In genomic region chr6:110620065-110620464, GRCh38 we compare ENCODE assay signal across 23 cellular contexts.
"Had no signal": no experiment of that assay in that cellular context is flagged by ENCODE, and none has a peak within 500 bp of the region (broad histone marks: within the 10 kb centered on the region; RNA-seq: fewer than 3 reads in every experiment).

No MANE protein-coding gene starts in this region.

- H3K27ac Mint-ChIP-seq: activated CD4-positive, alpha-beta memory T cell treated with anti-CD3 and anti-CD28 coated beads, Interleukin-2, amount 10 ng/mL, durations not matched to agents 7 days and 5 days; activated naive CD4-positive, alpha-beta T cell treated with anti-CD3 and anti-CD28 coated beads, Interleukin-2, amount 50 U/mL, for 24 hours; natural killer cell treated with Interleukin-12 subunit alpha and Interleukin-12 subunit beta and Interleukin-15 and Interleukin-18, amount 100 ng/mL, for 72 hours had no signal

- H3K27me3 ChIP-seq: gastroesophageal sphincter, right atrium auricular region, suprapubic skin, upper lobe of left lung had no signal

- H3K27ac ChIP-seq: gastroesophageal sphincter, right atrium auricular region, suprapubic skin, upper lobe of left lung had no signal

- H3K9me3 Mint-ChIP-seq: activated CD4-positive, alpha-beta memory T cell treated with anti-CD3 and anti-CD28 coated beads, Interleukin-2, amount 10 ng/mL, durations not matched to agents 7 days and 5 days; activated naive CD4-positive, alpha-beta T cell treated with anti-CD3 and anti-CD28 coated beads, Interleukin-2, amount 50 U/mL, for 24 hours; activated T-cell treated with anti-CD3 and anti-CD28 coated beads, Interleukin-2, amount 50 U/mL, for 4 hours; natural killer cell treated with Interleukin-12 subunit alpha and Interleukin-12 subunit beta and Interleukin-15 and Interleukin-18, amount 100 ng/mL, for 72 hours; WTC11 had no signal

- H3K4me3 Mint-ChIP-seq: activated CD4-positive, alpha-beta memory T cell treated with anti-CD3 and anti-CD28 coated beads, Interleukin-2, amount 10 ng/mL, durations not matched to agents 7 days and 5 days; activated naive CD4-positive, alpha-beta T cell treated with anti-CD3 and anti-CD28 coated beads, Interleukin-2, amount 50 U/mL, for 24 hours; activated T-cell treated with anti-CD3 and anti-CD28 coated beads, Interleukin-2, amount 50 U/mL, for 4 hours; natural killer cell treated with Interleukin-12 subunit alpha and Interleukin-12 subunit beta and Interleukin-15 and Interleukin-18, amount 100 ng/mL, for 72 hours; WTC11 had no signal

- ATAC-seq: activated T-cell treated with anti-CD3 and anti-CD28 coated beads, Interleukin-2, amount 50 U/mL, for 4 hours; gastroesophageal sphincter; natural killer cell treated with Interleukin-12 subunit alpha and Interleukin-12 subunit beta and Interleukin-15 and Interleukin-18, amount 100 ng/mL, for 72 hours; stimulated activated naive CD8-positive, alpha-beta T cell treated with anti-CD3 and anti-CD28 coated beads, Interleukin-15, Interleukin-2, amounts not matched to agents 100 U/mL and 50 U/mL, for 24 hours; WTC11 had no signal

- H3K9me3 ChIP-seq: gastroesophageal sphincter, right atrium auricular region, suprapubic skin, upper lobe of left lung had no signal

- H3K4me1 Mint-ChIP-seq: activated naive CD4-positive, alpha-beta T cell treated with anti-CD3 and anti-CD28 coated beads, Interleukin-2, amount 50 U/mL, for 24 hours had no signal

- DNase-seq: activated CD4-positive, alpha-beta memory T cell treated with anti-CD3 and anti-CD28 coated beads, Interleukin-2, amount 10 ng/mL, durations not matched to agents 7 days and 5 days; activated CD4-positive, alpha-beta T cell treated with anti-CD3 and anti-CD28 coated beads for 4 hours; activated effector memory CD4-positive, alpha-beta T cell treated with anti-CD3 and anti-CD28 coated beads, Interleukin-2, amount 50 U/mL, for 16 hours; activated T-cell treated with anti-CD3 and anti-CD28 coated beads, Interleukin-2, amount 50 U/mL, for 4 hours; central memory CD4-positive, alpha-beta T cell; cortex of kidney; effector memory CD4-positive, alpha-beta T cell; kidney; left ventricle myocardium superior; mesenchymal stem cell; nucleus accumbens; stimulated activated CD4-positive, alpha-beta T cell treated with anti-CD3 and anti-CD28 coated beads, Interleukin-15, amount 100 ng/mL, for 24 hours; stimulated activated CD4-positive, alpha-beta T cell treated with anti-CD3 and anti-CD28 coated beads, Interleukin-4, amount 100 ng/mL, for 24 hours; stimulated activated naive CD8-positive, alpha-beta T cell treated with anti-CD3 and anti-CD28 coated beads, Interleukin-15, Interleukin-2, amounts not matched to agents 100 U/mL and 50 U/mL, for 24 hours; T-helper 9 cell; upper lobe of left lung had no signal

- H3K36me3 ChIP-seq: right atrium auricular region had no signal

- H3K4me3 ChIP-seq: gastroesophageal sphincter, right atrium auricular region, skin epidermis, suprapubic skin, upper lobe of left lung had no signal

- H3K4me1 ChIP-seq: suprapubic skin, upper lobe of left lung had no signal

- H3K27me3 Mint-ChIP-seq: activated CD4-positive, alpha-beta memory T cell treated with anti-CD3 and anti-CD28 coated beads, Interleukin-2, amount 10 ng/mL, durations not matched to agents 7 days and 5 days; activated naive CD4-positive, alpha-beta T cell treated with anti-CD3 and anti-CD28 coated beads, Interleukin-2, amount 50 U/mL, for 24 hours; natural killer cell treated with Interleukin-12 subunit alpha and Interleukin-12 subunit beta and Interleukin-15 and Interleukin-18, amount 100 ng/mL, for 72 hours had no signal
